1 cellular context compared by ENCODE assay signal in genomic region chr3:52535411-52536111, GRCh38.
TF ChIP-seq lines count a peak whose summit lies in the region.

No MANE protein-coding gene starts in this region.

TF ChIP-seq in WTC11, 78 proteins besides CTCF, POLR2A, EP300 and RAD21 (continued from another document):
- no peak for TF ChIP-seq ZNF532 (CRISPR knock-in tag; IDR thresholded peaks at IDR 0.05; ENCODE audit: borderline replicate concordance)
- TF ChIP-seq ZNF263 (CRISPR knock-in tag; IDR thresholded peaks at IDR 0.05; ENCODE audit: low read depth): no peak
- no peak for TF ChIP-seq RORB (CRISPR knock-in tag; IDR thresholded peaks at IDR 0.05)
